25 cellular contexts compared by ENCODE assay signal in genomic region chr10:12941966-12942365, GRCh38. TPM values are rescaled to one million over a fixed set of nuclear protein-coding genes. Genes with fewer than 3 reads are reported as not detected.
DNase-seq lines count a peak whose midpoint lies in the region; ATAC-seq, FAIRE-seq and TF ChIP-seq lines count a peak whose summit lies in the region.
"Had no signal": no experiment of that assay in that cellular context is flagged by ENCODE, and none has a peak within 500 bp of the region (broad histone marks: within the 10 kb centered on the region; RNA-seq: fewer than 3 reads in every experiment).

No MANE protein-coding gene starts in this region.

- H3K4me3 ChIP-seq in A549 (no peak overlapping the region), smooth muscle cell (no peak overlapping the region)
- H3K4me3 ChIP-seq: BLaER1, GM23338, HAP-1, MG63, SJCRH30 had no signal

- TF ChIP-seq CTCF in A549 (IDR thresholded peaks at IDR 0.05) (no peak), chondrocyte (IDR thresholded peaks at IDR 0.05) (no peak), smooth muscle cell (IDR thresholded peaks at IDR 0.05; ENCODE audit: borderline replicate concordance, insufficient read depth, poor library complexity, severe bottlenecking) (no peak), natural killer cell (IDR thresholded peaks at IDR 0.05) (no peak)

- no peaks in the 10 kb centered on the region for H3K4me1 ChIP-seq in A549
- H3K4me1 ChIP-seq in smooth muscle cell (ENCODE audit: low read depth): peaks cover 9% of the 10 kb centered on the region

- H3K79me2 ChIP-seq in smooth muscle cell (ENCODE audit: low read depth): no peaks in the 10 kb centered on the region

- DNase-seq in A549 (ENCODE audit: low read depth in 1 of 2, low spot score in 1 of 2): no peak
- no peak for DNase-seq in chondrocyte (ENCODE audit: low spot score)
- peak; percentile 51 for DNase-seq in fibroblast of peridontal ligament (ENCODE audit: extremely low read depth)
- DNase-seq in smooth muscle cell (lab: John Stamatoyannopoulos, UW; ENCODE audit: unreplicated experiment): no peak
- no peak for DNase-seq in natural killer cell
- no peak for DNase-seq in activated T-cell treated with anti-CD3 and anti-CD28 coated beads, Interleukin-2, amount 50 U/mL, for 1 hour
- DNase-seq in stimulated activated naive CD4-positive, alpha-beta T cell (lab: John Stamatoyannopoulos, UW): no peak
- DNase-seq in ACHN: no peak
- DNase-seq: CD4-positive, alpha-beta T cell; HFFc6; KG1; MG63; NCI-H1105 treated with DMSO at 0.1 percent for 48 hours; NCI-H2029; NCI-H446 treated with DMSO at 0.1 percent for 48 hours; NCI-H526; NK-92 treated with Interleukin-12 subunit alpha and Interleukin-12 subunit beta, amount 100 ng/mL, for 24 hours; PC-3; SJCRH30 had no signal

- TF ChIP-seq RAD21 in A549 (conservative IDR thresholded peaks at IDR 0.05 in 1 of 2, IDR thresholded peaks at IDR 0.05 in 1 of 2): no peak

- WGBS in A549 (ENCODE audit: missing lambda C conversion rate): 93% methylated on average over 1 of the region's 1 CpG
- 94% methylated on average over 1 of the region's 1 CpG for WGBS in smooth muscle cell (ENCODE audit: low lambda C conversion rate)

- CTCF ChIA-PET in A549 (lab: Yijun Ruan, JAX): interaction anchor here (1.0 to 2.6 kb wide), 6 partner anchors 11 to 132 kb away, joined by 3 to 7 read pairs (median 3); no protein-coding TSS in a partner anchor

- no peaks in the 10 kb centered on the region for H3K27me3 ChIP-seq in smooth muscle cell (ENCODE audit: low read depth)
- H3K27me3 ChIP-seq: BLaER1, MG63, SJCRH30 had no signal

- H3K4me1 Mint-ChIP-seq in chondrocyte (ENCODE audit: low read depth) (peaks cover 65% of the 10 kb centered on the region), natural killer cell (no peaks in the 10 kb centered on the region)

- no peaks in the 10 kb centered on the region for H3K27me3 Mint-ChIP-seq in chondrocyte (ENCODE audit: low read depth)
- peaks cover 7 to 11% of the 10 kb centered on the region in 2 donors for H3K27me3 Mint-ChIP-seq in natural killer cell (ENCODE audit: low read depth in 2 of 2)

- H3K27ac Mint-ChIP-seq in chondrocyte (ENCODE audit: unreplicated experiment) (peak overlapping the region; percentile 15), natural killer cell (no peak overlapping the region)
- H3K27ac Mint-ChIP-seq: CD4-positive, alpha-beta T cell; HFFc6 had no signal

- H3K36me3 Mint-ChIP-seq in chondrocyte (ENCODE audit: low read depth): no peaks in the 10 kb centered on the region
- H3K36me3 Mint-ChIP-seq in natural killer cell: no peaks in the 10 kb centered on the region

- intact Hi-C loops in natural killer cell (cut with micrococcal nuclease): no loop called here

- FAIRE-seq in A549 (lab: Jason Lieb, UNC): no peak
- FAIRE-seq: D721Med had no signal

- H3K4me2 ChIP-seq in A549: no peak overlapping the region
- H3K4me2 ChIP-seq in smooth muscle cell: peak overlapping the region; percentile 63
- H3K4me2 ChIP-seq: BLaER1, GM23338 had no signal

- no peak for ATAC-seq in A549
- no peak for ATAC-seq in natural killer cell
- ATAC-seq: GM23338, PC-3, Right ventricle myocardium inferior had no signal

- H3K27ac ChIP-seq in A549 (no peak overlapping the region), smooth muscle cell (ENCODE audit: low read depth) (peak overlapping the region; percentile 76)
- H3K27ac ChIP-seq: 22Rv1, BLaER1, SJCRH30 had no signal

- no peaks in the 10 kb centered on the region for H4K20me1 ChIP-seq in smooth muscle cell (ENCODE audit: low read depth)
- H4K20me1 ChIP-seq: BLaER1 had no signal

- H3K9me3 Mint-ChIP-seq in chondrocyte (ENCODE audit: low read depth) (no peaks in the 10 kb centered on the region), natural killer cell (no peaks in the 10 kb centered on the region)
- H3K9me3 Mint-ChIP-seq: CD4-positive, alpha-beta T cell had no signal

- H3K4me3 Mint-ChIP-seq in chondrocyte (ENCODE audit: unreplicated experiment) (no peak overlapping the region), natural killer cell (no peak overlapping the region)
- H3K4me3 Mint-ChIP-seq: CD4-positive, alpha-beta T cell; GM23338; HFFc6 had no signal

- TF ChIP-seq EP300 in A549 (IDR thresholded peaks at IDR 0.05): no peak

- TF ChIP-seq POLR2A in A549 (IDR thresholded peaks at IDR 0.05; ENCODE audit: low read length): no peak

- POLR2A ChIA-PET in A549 (lab: Yijun Ruan, JAX): no interaction called here

- no peaks in the 10 kb centered on the region for H3K36me3 ChIP-seq in smooth muscle cell (ENCODE audit: low read depth)
- H3K36me3 ChIP-seq: BLaER1, HAP-1, MG63 had no signal

- peaks cover 9% of the 10 kb centered on the region for H3F3A ChIP-seq in smooth muscle cell (ENCODE audit: low read depth)

- no peaks in the 10 kb centered on the region for H3K9me3 ChIP-seq in A549
- H3K9me3 ChIP-seq in smooth muscle cell (replicated peaks; ENCODE audit: low read depth): no peaks in the 10 kb centered on the region
- H3K9me3 ChIP-seq: HAP-1, MG63, SJCRH30 had no signal

- no peak overlapping the region for H3K9ac ChIP-seq in smooth muscle cell (ENCODE audit: low read depth)
- H3K9ac ChIP-seq: BLaER1 had no signal

- H2AFZ ChIP-seq in smooth muscle cell (ENCODE audit: low read depth): peak overlapping the region; percentile 51
- H2AFZ ChIP-seq: GM23338 had no signal

- in situ Hi-C loops in ACHN (cut with HindIII; ENCODE audit: low pct_ligation_motif_present, low pct_unique_long_range_greater_than_20kb, low sequenced_read_pairs): no loop called here

TF ChIP-seq in A549, 52 proteins besides CTCF, POLR2A, EP300 and RAD21:
- no peak for TF ChIP-seq FOSL2 (IDR thresholded peaks at IDR 0.05)
- TF ChIP-seq FOSL2 (CRISPR knock-in tag; IDR thresholded peaks at IDR 0.05): peak; percentile 28; the same call in 1 of the 2 replicates
- TF ChIP-seq, protein P1, sequence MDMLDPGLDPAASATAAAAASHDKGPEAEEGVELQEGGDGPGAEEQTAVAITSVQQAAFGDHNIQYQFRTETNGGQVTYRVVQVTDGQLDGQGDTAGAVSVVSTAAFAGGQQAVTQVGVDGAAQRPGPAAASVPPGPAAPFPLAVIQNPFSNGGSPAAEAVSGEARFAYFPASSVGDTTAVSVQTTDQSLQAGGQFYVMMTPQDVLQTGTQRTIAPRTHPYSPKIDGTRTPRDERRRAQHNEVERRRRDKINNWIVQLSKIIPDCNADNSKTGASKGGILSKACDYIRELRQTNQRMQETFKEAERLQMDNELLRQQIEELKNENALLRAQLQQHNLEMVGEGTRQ (IDR thresholded peaks at IDR 0.05): no peak

RNA-seq across cellular contexts. Expression of gene CCDC3, which starts 59.5 kb away (rescaled TPM):
- polyA plus RNA-seq in A549 (2011; rRNA removed) (0.58 and 0.63 TPM in 2 replicates), A549 (2017; fragmentation: RNase III; extraction: RNeasy Plus Mini Kit Qiagen cat#74134 plus additional on column Dnase treatment) (0.73 to 0.94 TPM (median 0.79 TPM) in 3 replicates), smooth muscle cell (39.2 and 51.2 TPM in 2 replicates)
- 0.20 and 0.23 TPM in 2 replicates for polyA plus RNA-seq in A549 (2012; cell fraction: cytosol; rRNA removed)
- polyA plus RNA-seq in A549 (2012; cell fraction: nucleus; rRNA removed): 0.13 TPM in 2 replicates
- 0.24 and 0.33 TPM in 2 replicates for polyA minus RNA-seq in A549 (2011; rRNA and poly(A)+ RNA removed)
- total RNA-seq in chondrocyte (32.4 to 145 TPM (median 141 TPM) in 3 replicates), smooth muscle cell (33.7 and 46.0 TPM in 2 replicates), natural killer cell (under 1 TPM; 0.21 to 0.23 (median 0.23) TPM)
- total RNA-seq: PC-3 had no signal

Comparison
In these comparisons a context has a peak if more than half of its experiments do, and no peak if none do; other contexts are left out.
1. RNA of gene CCDC3, which starts 59.5 kb away (total RNA-seq): 32.4 to 145 TPM in chondrocyte and 33.7 to 46.0 TPM in smooth muscle cell; 0.21 to 0.23 TPM in natural killer cell; every median in the first group is over 10 times any median in the second.